Comparison of ENCODE assay signal across 8 cellular contexts in the genomic region with DNA sequence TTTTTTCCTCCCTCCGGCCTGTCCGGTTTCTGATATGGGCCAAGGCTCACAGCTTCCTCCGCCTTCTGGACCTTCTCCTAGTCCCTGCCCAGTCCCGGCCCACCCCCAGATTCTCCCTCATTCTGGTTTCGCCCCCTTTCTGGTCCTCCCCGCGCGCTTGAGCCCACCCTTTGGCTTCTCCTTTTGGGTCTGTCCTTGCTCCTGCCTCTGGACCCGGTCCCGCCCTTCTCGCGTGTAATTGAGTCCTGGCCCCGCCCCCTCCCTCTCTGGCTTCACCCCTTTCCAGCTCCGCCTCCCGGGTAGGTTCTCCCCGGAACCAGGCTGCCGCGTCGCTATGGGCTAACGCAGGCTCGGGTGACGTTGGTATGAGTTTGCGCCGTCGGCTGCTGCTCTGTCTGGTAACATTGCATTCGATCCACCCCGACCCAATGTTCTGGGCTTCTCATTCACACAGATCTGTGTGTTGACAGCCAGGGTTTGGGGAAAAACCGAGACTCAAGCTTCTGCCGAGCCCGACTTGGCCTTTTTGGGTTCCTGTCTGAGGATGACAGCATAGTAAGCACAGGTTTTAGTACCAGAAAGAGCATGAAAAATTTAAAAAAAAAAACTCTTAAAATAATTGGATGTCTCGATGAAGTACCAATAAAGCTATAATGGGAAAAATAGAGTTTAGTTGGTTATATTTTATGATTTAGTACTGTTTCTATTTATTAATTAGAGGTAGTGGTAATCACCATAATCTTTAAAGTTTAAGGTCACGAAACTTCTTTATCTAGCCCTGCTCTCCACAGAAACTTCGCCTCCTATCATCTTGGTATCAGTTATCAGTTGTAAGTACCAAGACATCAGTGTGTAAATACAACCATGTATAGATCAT. TPM values are rescaled to one million over a fixed set of nuclear protein-coding genes. Genes with fewer than 3 reads are reported as not detected.
A peak's percentile ranks its signal among the peaks of the same experiment; 100 is the strongest.
DNase-seq lines count a peak whose midpoint lies in the region; ATAC-seq and TF ChIP-seq lines count a peak whose summit lies in the region.

No MANE protein-coding gene starts in this region.

- peaks cover 5% of the 10 kb centered on the region; the same call in 1 of the 2 replicates for H3F3A ChIP-seq in SU-DHL-6 (ENCODE audit: insufficient read depth)

- H3K27ac ChIP-seq in SU-DHL-6 (ENCODE audit: low read depth, low read length) (peak overlapping the region; percentile 46), upper lobe of left lung (peak overlapping the region; percentile 92 to 98 (median 94))

- no peaks in the 10 kb centered on the region for H3K9me2 ChIP-seq in SU-DHL-6 (replicated peaks; ENCODE audit: insufficient read depth, low read length)

- peak overlapping the region; percentile 99 for H3K27ac Mint-ChIP-seq in activated naive CD8-positive, alpha-beta T cell treated with anti-CD3 and anti-CD28 coated beads, Interleukin-2, amount 50 U/mL, for 24 hours

- peak in 3 of 4 donors; percentile 73 to 97 (median 89) for TF ChIP-seq POLR2A in upper lobe of left lung (IDR thresholded peaks at IDR 0.05)

- H3K27me3 ChIP-seq in GM06990 (replicated peaks; ENCODE audit: control insufficient read depth, insufficient read depth, low read length) (no peaks in the 10 kb centered on the region), SU-DHL-6 (ENCODE audit: low read length) (no peaks in the 10 kb centered on the region), upper lobe of left lung (no peaks in the 10 kb centered on the region)

- peaks cover 3% of the 10 kb centered on the region for H3K36me3 Mint-ChIP-seq in activated naive CD8-positive, alpha-beta T cell treated with anti-CD3 and anti-CD28 coated beads, Interleukin-2, amount 50 U/mL, for 24 hours (ENCODE audit: low read depth)

- peaks cover 37 to 46% (median 40%) of the 10 kb centered on the region in 4 donors for H3K4me1 ChIP-seq in upper lobe of left lung

- ATAC-seq in HG02678 (IDR thresholded peaks at IDR 0.05; ENCODE audit: unreplicated experiment) = peak; percentile 34
- ATAC-seq in activated naive CD8-positive, alpha-beta T cell treated with anti-CD3 and anti-CD28 coated beads, Interleukin-2, amount 50 U/mL, for 24 hours = peak; percentile 48
- ATAC-seq in upper lobe of left lung (ENCODE audit: low FRiP score in 2 of 2) = peak; percentile 82 to 90

- peak overlapping the region; percentile 93 for H3K4me2 ChIP-seq in SU-DHL-6 (ENCODE audit: low read depth, low read length, poor library complexity, severe bottlenecking)

- peak overlapping the region; percentile 93 for H2AFZ ChIP-seq in SU-DHL-6 (ENCODE audit: low read depth, low read length, severe bottlenecking)

- intact Hi-C loops in cardiac septum (cut with DNase I) = loop anchor here (2.0 kb wide), 1 partner anchor 15 kb away; the partner anchor contains the start of gene EEF2K

- no peaks in the 10 kb centered on the region for H4K20me1 ChIP-seq in SU-DHL-6 (ENCODE audit: low read depth, low read length)

- H3K79me2 ChIP-seq in SU-DHL-6 (ENCODE audit: insufficient read depth, low read length) = no peaks in the 10 kb centered on the region

- no peaks in the 10 kb centered on the region for H3K36me3 ChIP-seq in GM06990 (ENCODE audit: control insufficient read depth, insufficient read depth, low read length)
- no peaks in the 10 kb centered on the region for H3K36me3 ChIP-seq in SU-DHL-6 (ENCODE audit: low read length)
- no peaks in the 10 kb centered on the region for H3K36me3 ChIP-seq in upper lobe of left lung

- H3K4me3 Mint-ChIP-seq in activated naive CD8-positive, alpha-beta T cell treated with anti-CD3 and anti-CD28 coated beads, Interleukin-2, amount 50 U/mL, for 24 hours = peak overlapping the region; percentile 91

- DNase-seq in GM06990 (ENCODE audit: extremely low read depth, insufficient read length) (peak; percentile 95), NCI-H1417 (lab: John Stamatoyannopoulos, UW) (peak; percentile 87 to 97 (median 96)), cardiac septum (ENCODE audit: low spot score) (peak; percentile 100), pons (ENCODE audit: low spot score) (peak; percentile 98), upper lobe of left lung (peak; percentile 93 to 100)
- peak; percentile 98 for DNase-seq in activated naive CD8-positive, alpha-beta T cell treated with anti-CD3 and anti-CD28 coated beads, Interleukin-2, amount 50 U/mL, for 24 hours

- H3K9me3 Mint-ChIP-seq in activated naive CD8-positive, alpha-beta T cell treated with anti-CD3 and anti-CD28 coated beads, Interleukin-2, amount 50 U/mL, for 24 hours = peaks cover 6% of the 10 kb centered on the region

- H3K27me3 Mint-ChIP-seq in activated naive CD8-positive, alpha-beta T cell treated with anti-CD3 and anti-CD28 coated beads, Interleukin-2, amount 50 U/mL, for 24 hours = peaks cover 3% of the 10 kb centered on the region

- TF ChIP-seq EP300 in upper lobe of left lung (IDR thresholded peaks at IDR 0.05) = peak in 1 of 4 donors; percentile 41

- H3K9me3 ChIP-seq in SU-DHL-6 (ENCODE audit: insufficient read depth, low read length) = no peaks in the 10 kb centered on the region
- H3K9me3 ChIP-seq in upper lobe of left lung = no peaks in the 10 kb centered on the region

- H3K4me3 ChIP-seq in GM06990 (replicated peaks; ENCODE audit: low read depth, low read length) (peak overlapping the region; percentile 63), SU-DHL-6 (ENCODE audit: insufficient read depth, low read length, poor library complexity, severe bottlenecking) (peak overlapping the region; percentile 66), upper lobe of left lung (peak overlapping the region; percentile 3 to 87 (median 58))

- WGBS in upper lobe of left lung, 2 donors = 2 to 3% methylated on average over 33 of the region's 33 CpGs

- peak overlapping the region; percentile 57 for H3K9ac ChIP-seq in SU-DHL-6 (ENCODE audit: low read length)

- TF ChIP-seq CTCF in GM06990 (IDR thresholded peaks at IDR 0.05; ENCODE audit: insufficient read depth, low read length, poor library complexity, severe bottlenecking) (no peak), SU-DHL-6 (IDR thresholded peaks at IDR 0.05; ENCODE audit: insufficient read depth, low read length, poor library complexity, severe bottlenecking) (no peak), upper lobe of left lung (IDR thresholded peaks at IDR 0.05) (no peak)

- H3K4me1 Mint-ChIP-seq in activated naive CD8-positive, alpha-beta T cell treated with anti-CD3 and anti-CD28 coated beads, Interleukin-2, amount 50 U/mL, for 24 hours = peaks cover 67% of the 10 kb centered on the region

RNA-seq across cellular contexts. Expression of gene EEF2K, which starts 14.8 kb away (rescaled TPM):
- total RNA-seq in cardiac septum (16.2 TPM), upper lobe of left lung (10 to 100 TPM; 16.9 to 48.2 (median 29.2) TPM)

RNA-seq across cellular contexts. Expression of gene SDR42E2, which starts 29.0 kb away (rescaled TPM):
- total RNA-seq in cardiac septum (not detected), upper lobe of left lung (under 1 TPM in 3 of 6 donors, not detected in 3; 0.17 to 0.59 (median 0.22) TPM)

Comparison
In these comparisons a context has a peak if more than half of its experiments do, and no peak if none do; other contexts are left out.
1. Peak in every context shown above with its lines: DNase-seq, ATAC-seq, H3K4me3 ChIP-seq and H3K27ac ChIP-seq.
2. ATAC-seq: peak in every context shown above with its lines; median percentile 86 in upper lobe of left lung; 48 in activated naive CD8-positive, alpha-beta T cell treated with anti-CD3 and anti-CD28 coated beads, Interleukin-2, amount 50 U/mL, for 24 hours; 34 in HG02678.